Comparison of ENCODE assay signal across 27 cellular contexts in genomic region chr22:30612789-30613188, GRCh38. TPM values are rescaled to one million over a fixed set of nuclear protein-coding genes. Genes with fewer than 3 reads are reported as not detected.
"Had no signal": no experiment of that assay in that cellular context is flagged by ENCODE, and none has a peak within 500 bp of the region (broad histone marks: within the 10 kb centered on the region; RNA-seq: fewer than 3 reads in every experiment).

No MANE protein-coding gene starts in this region.

- H3K4me3 Mint-ChIP-seq: immature natural killer cell; memory B cell; natural killer cell treated with Interleukin-12 subunit alpha and Interleukin-12 subunit beta and Interleukin-15 and Interleukin-18, amount 100 ng/mL, for 72 hours; stimulated activated memory B cell treated with anti-CD40 and anti-IgM and Interleukin-4, amounts not matched to agents 10 μg/mL and 1 μg/mL and 100 μg/mL, for 72 hours had no signal

- H3K4me3 ChIP-seq: dorsolateral prefrontal cortex, esophagus muscularis mucosa, gastrocnemius medialis, heart right ventricle, left lung, lower lobe of right lung, psoas muscle, spleen, stomach, thoracic aorta, transverse colon had no signal

- ATAC-seq: gastrocnemius medialis; heart right ventricle; left lung; lower lobe of right lung; natural killer cell treated with Interleukin-12 subunit alpha and Interleukin-12 subunit beta and Interleukin-15 and Interleukin-18, amount 100 ng/mL, for 72 hours; psoas muscle; sciatic nerve; stimulated activated memory B cell treated with anti-CD40 and anti-IgM and Interleukin-4, amounts not matched to agents 10 μg/mL and 1 μg/mL and 100 μg/mL, for 72 hours had no signal

- H3K9me3 ChIP-seq: esophagus muscularis mucosa, gastrocnemius medialis, heart right ventricle, left lung, lower lobe of right lung, psoas muscle, spleen, stomach, thoracic aorta, transverse colon had no signal

- H3K4me1 Mint-ChIP-seq: immature natural killer cell had no signal

- H3K9me3 Mint-ChIP-seq: immature natural killer cell; memory B cell; natural killer cell treated with Interleukin-12 subunit alpha and Interleukin-12 subunit beta and Interleukin-15 and Interleukin-18, amount 100 ng/mL, for 72 hours; stimulated activated memory B cell treated with anti-CD40 and anti-IgM and Interleukin-4, amounts not matched to agents 10 μg/mL and 1 μg/mL and 100 μg/mL, for 72 hours had no signal

- DNase-seq: cortex of kidney; dorsolateral prefrontal cortex; effector CD8-positive, alpha-beta T cell; gastrocnemius medialis; heart right ventricle; hypothalamus; immature natural killer cell; left lung; lower lobe of right lung; midbrain; retina; spleen; stimulated activated CD4-positive, alpha-beta T cell treated with anti-CD3 and anti-CD28 coated beads, Interleukin-15, amount 100 ng/mL, for 24 hours; stimulated activated CD4-positive, alpha-beta T cell treated with anti-CD3 and anti-CD28 coated beads, Interleukin-1b, Interleukin-23, amount 100 ng/mL, for 48 hours; stimulated activated CD4-positive, alpha-beta T cell treated with anti-CD3 and anti-CD28 coated beads, Interleukin-4, amount 100 ng/mL, for 24 hours; stomach; substantia nigra; transverse colon had no signal

- H3K27me3 ChIP-seq: dorsolateral prefrontal cortex, esophagus muscularis mucosa, gastrocnemius medialis, heart right ventricle, left lung, spleen, stomach, transverse colon had no signal

- H3K27ac Mint-ChIP-seq: immature natural killer cell; memory B cell; stimulated activated memory B cell treated with anti-CD40 and anti-IgM and Interleukin-4, amounts not matched to agents 10 μg/mL and 1 μg/mL and 100 μg/mL, for 72 hours had no signal

- H3K27ac ChIP-seq: dorsolateral prefrontal cortex, esophagus muscularis mucosa, gastrocnemius medialis, heart right ventricle, left lung, lower lobe of right lung, psoas muscle, spleen, stomach, thoracic aorta, transverse colon had no signal

- H3K36me3 ChIP-seq: thoracic aorta, transverse colon had no signal

- H3K36me3 Mint-ChIP-seq: immature natural killer cell; memory B cell; natural killer cell treated with Interleukin-12 subunit alpha and Interleukin-12 subunit beta and Interleukin-15 and Interleukin-18, amount 100 ng/mL, for 72 hours; stimulated activated memory B cell treated with anti-CD40 and anti-IgM and Interleukin-4, amounts not matched to agents 10 μg/mL and 1 μg/mL and 100 μg/mL, for 72 hours had no signal

RNA-seq across cellular contexts. Expression of gene GAL3ST1, which starts 38.3 kb away (rescaled TPM):
- total RNA-seq: fibroblast of villous mesenchyme; natural killer cell treated with Interleukin-12 subunit alpha and Interleukin-12 subunit beta and Interleukin-15 and Interleukin-18, amount 100 ng/mL, for 72 hours had no signal
- polyA plus RNA-seq: immature natural killer cell, keratinocyte had no signal
